13 cellular contexts compared by ENCODE assay signal in the genomic region with DNA sequence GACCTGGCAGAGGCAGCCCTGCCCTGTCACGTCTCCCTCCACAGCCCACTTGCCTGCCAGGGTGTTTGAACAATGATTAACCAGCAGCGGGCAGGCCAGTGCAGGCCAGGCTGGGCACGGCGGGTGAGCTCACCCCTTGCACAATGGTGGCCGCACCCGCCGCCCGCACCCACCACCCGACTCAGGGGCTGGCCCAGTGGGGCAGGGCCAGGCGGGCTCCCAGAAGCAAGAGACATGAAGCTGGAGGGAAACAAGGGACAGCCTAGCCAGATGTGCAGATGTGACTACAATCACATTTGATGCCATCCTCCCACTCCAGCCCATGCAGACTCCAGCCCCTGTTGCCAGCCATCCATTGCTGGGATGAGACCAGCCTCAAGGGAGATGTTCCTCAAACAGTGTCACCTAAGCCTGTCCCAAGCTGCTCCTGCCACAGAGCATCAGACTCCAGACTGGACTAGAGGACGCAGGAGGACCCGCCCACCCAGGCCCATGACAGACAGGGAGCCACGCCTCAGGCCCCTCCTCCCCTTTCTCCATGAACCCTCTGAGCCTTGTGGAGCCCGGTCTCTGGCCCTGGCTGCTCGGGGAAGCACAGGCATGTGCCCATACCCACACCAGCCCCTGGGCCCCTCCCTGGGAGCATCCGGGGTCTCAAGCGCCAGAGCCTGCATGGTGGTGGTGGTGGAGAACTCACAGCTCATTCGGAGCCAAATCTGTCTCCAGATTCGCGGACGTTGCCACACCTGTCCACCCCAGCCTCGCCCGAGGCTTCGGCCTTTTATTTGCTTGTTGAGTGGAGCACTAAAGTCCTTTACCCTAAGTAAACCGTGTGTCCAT. TPM values are rescaled to one million over a fixed set of nuclear protein-coding genes. Genes with fewer than 3 reads are reported as not detected.
DNase-seq lines count a peak whose midpoint lies in the region; ATAC-seq and TF ChIP-seq lines count a peak whose summit lies in the region.
"Had no signal": no experiment of that assay in that cellular context is flagged by ENCODE, and none has a peak within 500 bp of the region (broad histone marks: within the 10 kb centered on the region; RNA-seq: fewer than 3 reads in every experiment).

No MANE protein-coding gene starts in this region.

- no peak overlapping the region for H3K4me3 Mint-ChIP-seq in CD14-positive monocyte
- no peak overlapping the region for H3K4me3 Mint-ChIP-seq in endothelial cell (ENCODE audit: unreplicated experiment)
- H3K4me3 Mint-ChIP-seq: activated T-helper 17 cell treated with anti-CD3 and anti-CD28 coated beads, Interleukin-2, amount 50 U/mL, for 72 hours had no signal

- ATAC-seq in HG02938 (IDR thresholded peaks at IDR 0.05; ENCODE audit: unreplicated experiment) (no peak), GM21360 (IDR thresholded peaks at IDR 0.05; ENCODE audit: unreplicated experiment) (no peak)
- ATAC-seq: activated T-helper 17 cell treated with anti-CD3 and anti-CD28 coated beads, Interleukin-2, amount 50 U/mL, for 72 hours had no signal

- TF ChIP-seq POLR2A in thyroid gland (IDR thresholded peaks at IDR 0.05) = no peak

- H3K4me3 ChIP-seq in duodenal mucosa (ENCODE audit: low read depth in 1 of 2, low read length in 2 of 2) (no peak overlapping the region), thyroid gland (replicated peaks in 1 of 3) (no peak overlapping the region)

- no peaks in the 10 kb centered on the region for H3K36me3 Mint-ChIP-seq in CD14-positive monocyte
- no peaks in the 10 kb centered on the region for H3K36me3 Mint-ChIP-seq in endothelial cell (ENCODE audit: low read depth, unreplicated experiment)

- intact Hi-C loops in CD14-positive monocyte (cut with micrococcal nuclease) (no loop called here), thyroid gland (cut with DNase I) (no loop called here)

- WGBS in thyroid gland, 2 donors = 82 to 84% methylated on average over 12 to 22 of the region's 25 CpGs

- H3K27me3 ChIP-seq in duodenal mucosa (ENCODE audit: control insufficient read depth in 1 of 2, insufficient read depth in 2 of 2, low read length in 2 of 2) (no peaks in the 10 kb centered on the region), thyroid gland (no peaks in the 10 kb centered on the region)

- H3K36me3 ChIP-seq in duodenal mucosa (ENCODE audit: control insufficient read depth in 1 of 2, insufficient read depth in 2 of 2, low read length in 2 of 2) (no peaks in the 10 kb centered on the region), thyroid gland (no peaks in the 10 kb centered on the region)

- H3K27ac Mint-ChIP-seq in CD14-positive monocyte = no peak overlapping the region
- H3K27ac Mint-ChIP-seq in endothelial cell (ENCODE audit: unreplicated experiment) = no peak overlapping the region
- H3K27ac Mint-ChIP-seq: activated T-helper 17 cell treated with anti-CD3 and anti-CD28 coated beads, Interleukin-2, amount 50 U/mL, for 72 hours had no signal

- no peaks in the 10 kb centered on the region for H3K9me3 Mint-ChIP-seq in CD14-positive monocyte
- no peaks in the 10 kb centered on the region for H3K9me3 Mint-ChIP-seq in endothelial cell (ENCODE audit: unreplicated experiment)
- H3K9me3 Mint-ChIP-seq: activated T-helper 17 cell treated with anti-CD3 and anti-CD28 coated beads, Interleukin-2, amount 50 U/mL, for 72 hours had no signal

- peaks cover 6% of the 10 kb centered on the region for H3K4me1 Mint-ChIP-seq in CD14-positive monocyte
- peaks cover 5% of the 10 kb centered on the region for H3K4me1 Mint-ChIP-seq in endothelial cell (ENCODE audit: unreplicated experiment)
- H3K4me1 Mint-ChIP-seq: activated T-helper 17 cell treated with anti-CD3 and anti-CD28 coated beads, Interleukin-2, amount 50 U/mL, for 72 hours had no signal

- H3K27ac ChIP-seq in duodenal mucosa (ENCODE audit: low read depth, low read length) (peak overlapping the region; percentile 68), thyroid gland (no peak overlapping the region)

- H3K4me1 ChIP-seq in duodenal mucosa (ENCODE audit: control insufficient read depth in 1 of 2, insufficient read depth in 2 of 2, low read length in 2 of 2) = peaks cover 26 to 30% of the 10 kb centered on the region in 2 donors
- H3K4me1 ChIP-seq in thyroid gland = peaks cover 14 to 36% of the 10 kb centered on the region in 2 donors

- peak overlapping the region; percentile 49 to 58 for H3K9ac ChIP-seq in duodenal mucosa (ENCODE audit: low read depth in 1 of 2, low read length in 2 of 2)

- peak; percentile 22 for DNase-seq in CD14-positive monocyte (ENCODE audit: low spot score)
- DNase-seq in HuH-7.5 (ENCODE audit: low spot score) = peak; percentile 57
- peak; percentile 90 for DNase-seq in mesenteric fat pad (ENCODE audit: low spot score)
- DNase-seq in endothelial cell (ENCODE audit: low spot score) = no peak
- no peak for DNase-seq in thyroid gland
- DNase-seq: C1 segment of cervical spinal cord, cerebellar nuclear complex, KBM-7, NCI-H524 had no signal

- H3K9me3 ChIP-seq in duodenal mucosa (ENCODE audit: control insufficient read depth in 1 of 2, low read length in 2 of 2) (no peaks in the 10 kb centered on the region), thyroid gland (no peaks in the 10 kb centered on the region)

- TF ChIP-seq CTCF in CD14-positive monocyte (IDR thresholded peaks at IDR 0.05) = no peak
- TF ChIP-seq CTCF in endothelial cell (IDR thresholded peaks at IDR 0.05; ENCODE audit: unreplicated experiment) = no peak
- no peak for TF ChIP-seq CTCF in thyroid gland (IDR thresholded peaks at IDR 0.05)

- H3K27me3 Mint-ChIP-seq in CD14-positive monocyte (ENCODE audit: low read depth in 3 of 3) = peaks cover 3 to 4% (median 4%) of the 10 kb centered on the region in 3 donors
- H3K27me3 Mint-ChIP-seq in endothelial cell (ENCODE audit: unreplicated experiment) = peaks cover 4% of the 10 kb centered on the region

RNA-seq across cellular contexts. Expression of gene SDC1, which starts 45.0 kb away (rescaled TPM):
- polyA plus RNA-seq in CD14-positive monocyte = not detected
- 2.3 TPM for total RNA-seq in mesenteric fat pad
- 3.6 TPM for total RNA-seq in endothelial cell (ENCODE audit: unreplicated experiment)
- total RNA-seq in thyroid gland = 10 to 100 TPM; 21.9 to 28.0 (median 24.7) TPM

Comparison
In these comparisons a context has a peak if more than half of its experiments do, and no peak if none do; other contexts are left out.
1. DNase-seq: peak in CD14-positive monocyte (single experiment), HuH-7.5 (single experiment) and mesenteric fat pad (single experiment); none in endothelial cell (single experiment) and thyroid gland (0 of 2).